In the genomic region with DNA sequence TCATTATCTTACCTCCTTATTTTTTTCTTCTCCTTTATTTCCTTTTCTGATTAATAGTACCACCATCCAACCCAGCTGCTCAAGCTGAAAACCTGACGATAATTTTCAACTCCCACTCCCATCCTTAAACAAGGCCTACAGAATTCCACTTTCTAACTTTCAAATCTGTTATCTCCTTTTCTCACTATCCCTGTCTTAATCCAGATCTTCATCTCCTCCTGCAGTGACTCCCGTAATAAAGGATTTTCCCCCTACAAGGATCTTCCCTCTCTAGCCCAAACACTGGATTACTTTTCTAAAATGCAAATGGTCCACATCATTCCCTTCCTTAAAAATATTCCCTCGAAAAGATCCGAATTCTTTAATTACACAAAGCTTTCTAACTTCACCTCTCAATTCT, we compare ENCODE assay signal across 10 cellular contexts. TPM values are rescaled to one million over a fixed set of nuclear protein-coding genes. Genes with fewer than 3 reads are reported as not detected.
DNase-seq lines count a peak whose midpoint lies in the region; ATAC-seq and TF ChIP-seq lines count a peak whose summit lies in the region.
"Had no signal": no experiment of that assay in that cellular context is flagged by ENCODE, and none has a peak within 500 bp of the region (broad histone marks: within the 10 kb centered on the region; RNA-seq: fewer than 3 reads in every experiment).

No MANE protein-coding gene starts in this region.

- CTCF ChIA-PET in BJ (lab: Yijun Ruan, JAX) = interaction anchor here (0.6 to 0.9 kb wide), 2 partner anchors 44 to 262 kb away, joined by 3 read pairs; no protein-coding TSS in a partner anchor

- no peaks in the 10 kb centered on the region for H3K36me3 ChIP-seq in BJ (ENCODE audit: control insufficient read depth, insufficient read depth, low read length)

- no peaks in the 10 kb centered on the region for H3K9me3 Mint-ChIP-seq in natural killer cell

- DNase-seq in BJ (ENCODE audit: low read depth) (no peak), LNCaP clone FGC (ENCODE audit: low read depth) (no peak), coronary artery (ENCODE audit: low spot score) (no peak), natural killer cell (no peak), NCI-H1694 (lab: John Stamatoyannopoulos, UW) (no peak), NCI-H187 treated with DMSO at 0.1 percent for 48 hours (lab: John Stamatoyannopoulos, UW) (no peak), C1 segment of cervical spinal cord (lab: John Stamatoyannopoulos, UW) (no peak)
- no peak for DNase-seq in stimulated activated CD4-positive, alpha-beta T cell treated with anti-CD3 and anti-CD28 coated beads, Interleukin-4, amount 100 ng/mL, for 24 hours
- DNase-seq: GDM1, NCI-H1048 had no signal

- intact Hi-C loops in natural killer cell (cut with micrococcal nuclease) = no loop called here

- H3K36me3 Mint-ChIP-seq in natural killer cell = no peaks in the 10 kb centered on the region

- ATAC-seq in natural killer cell = no peak

- TF ChIP-seq CTCF in BJ (IDR thresholded peaks at IDR 0.05; ENCODE audit: insufficient read depth, low read depth, low read length) = no peak
- TF ChIP-seq CTCF in LNCaP clone FGC (IDR thresholded peaks at IDR 0.05; ENCODE audit: control insufficient read depth, extremely low read depth, insufficient read depth) = no peak
- no peak for TF ChIP-seq CTCF in coronary artery (IDR thresholded peaks at IDR 0.05)
- TF ChIP-seq CTCF in natural killer cell (IDR thresholded peaks at IDR 0.05) = no peak

- H3K27ac ChIP-seq in coronary artery = no peak overlapping the region

- no peaks in the 10 kb centered on the region for H3K27me3 Mint-ChIP-seq in natural killer cell (ENCODE audit: low read depth in 2 of 2)

- POLR2A ChIA-PET in BJ (lab: Charles Lee) = no interaction called here

- peaks cover 40 to 41% of the 10 kb centered on the region in 2 donors for H3K4me1 Mint-ChIP-seq in natural killer cell

- H3K4me3 Mint-ChIP-seq in natural killer cell = peak overlapping the region; percentile 93

- no peaks in the 10 kb centered on the region for H3K27me3 ChIP-seq in BJ (ENCODE audit: control insufficient read depth, insufficient read depth, low read length)

- H3K27ac Mint-ChIP-seq in natural killer cell = peak overlapping the region; percentile 21 to 99

- H3K4me3 ChIP-seq in BJ (ENCODE audit: low read depth, low read length) (peak overlapping the region; percentile 62), LNCaP clone FGC (ENCODE audit: low read depth, low read length) (peak overlapping the region; percentile 94), coronary artery (peak overlapping the region; percentile 91)

RNA-seq across cellular contexts. Expression of gene TRAPPC6B, which starts 1.5 kb away (rescaled TPM):
- polyA plus RNA-seq in BJ (2011; rRNA removed) = 16.0 and 21.4 TPM in 2 replicates
- 10.0 and 10.2 TPM in 2 replicates for polyA minus RNA-seq in BJ (2011; rRNA and poly(A)+ RNA removed)
- 10 to 100 TPM; 20.0 to 32.0 (median 22.0) TPM for total RNA-seq in natural killer cell

RNA-seq across cellular contexts. Expression of gene PNN, which starts 6.5 kb away (rescaled TPM):
- 5.8 and 11.8 TPM in 2 replicates for polyA plus RNA-seq in BJ (2011; rRNA removed)
- polyA minus RNA-seq in BJ (2011; rRNA and poly(A)+ RNA removed) = 6.1 and 10.9 TPM in 2 replicates
- total RNA-seq in natural killer cell = 100 to 1,000 TPM; 121 to 153 (median 145) TPM

RNA-seq across cellular contexts. Expression of gene GEMIN2, which starts 54.5 kb away (rescaled TPM):
- 5.9 and 11.8 TPM in 2 replicates for polyA plus RNA-seq in BJ (2011; rRNA removed)
- 3.9 and 4.8 TPM in 2 replicates for polyA minus RNA-seq in BJ (2011; rRNA and poly(A)+ RNA removed)
- 10 to 100 TPM in 1 of 3 donors, 1 to 10 TPM in 2; 8.4 to 12.8 (median 10.0) TPM for total RNA-seq in natural killer cell
